Comparison of ENCODE assay signal across 17 cellular contexts in genomic region chrX:45134775-45135174, GRCh38.
DNase-seq lines count a peak whose midpoint lies in the region; ATAC-seq and TF ChIP-seq lines count a peak whose summit lies in the region.
"Had no signal": no experiment of that assay in that cellular context is flagged by ENCODE, and none has a peak within 500 bp of the region (broad histone marks: within the 10 kb centered on the region; RNA-seq: fewer than 3 reads in every experiment).

No MANE protein-coding gene starts in this region.

- no peak overlapping the region for H3K4me3 Mint-ChIP-seq in activated naive CD8-positive, alpha-beta T cell treated with anti-CD3 and anti-CD28 coated beads, Interleukin-2, amount 50 U/mL, for 24 hours

- no peaks in the 10 kb centered on the region for H4K20me1 ChIP-seq in SK-N-SH (ENCODE audit: insufficient read depth)
- H4K20me1 ChIP-seq: BLaER1 treated with 17β-estradiol and CSF1 and Interleukin-3, amounts not matched to agents 10 nM and 100 nM had no signal

- no peaks in the 10 kb centered on the region for H3K27me3 ChIP-seq in SK-N-SH (ENCODE audit: insufficient read depth)
- no peaks in the 10 kb centered on the region for H3K27me3 ChIP-seq in right cardiac atrium (ENCODE audit: control insufficient read depth, insufficient read depth)
- H3K27me3 ChIP-seq: BLaER1 treated with 17β-estradiol and CSF1 and Interleukin-3, amounts not matched to agents 10 nM and 100 nM had no signal

- no peaks in the 10 kb centered on the region for H3K9me2 ChIP-seq in SK-N-SH

- H3K36me3 ChIP-seq in SK-N-SH (replicated peaks in 1 of 2; ENCODE audit: control insufficient read depth in 1 of 2, insufficient read depth in 2 of 2, low read length in 1 of 2), result no peaks in the 10 kb centered on the region
- H3K36me3 ChIP-seq: BLaER1 treated with 17β-estradiol and CSF1 and Interleukin-3, amounts not matched to agents 10 nM and 100 nM had no signal

- H3K27ac Mint-ChIP-seq in activated naive CD8-positive, alpha-beta T cell treated with anti-CD3 and anti-CD28 coated beads, Interleukin-2, amount 50 U/mL, for 24 hours, result no peak overlapping the region

- H3K79me2 ChIP-seq in SK-N-SH (ENCODE audit: insufficient read depth), result no peaks in the 10 kb centered on the region

- POLR2A ChIA-PET in SK-N-SH (lab: Yijun Ruan, JAX), result no interaction called here

- no peak overlapping the region for H3K4me3 ChIP-seq in SK-N-SH (ENCODE audit: low read depth in 2 of 2, low read length in 1 of 2)
- no peak overlapping the region for H3K4me3 ChIP-seq in right cardiac atrium (ENCODE audit: low read length)
- H3K4me3 ChIP-seq: BLaER1 treated with 17β-estradiol and CSF1 and Interleukin-3, amounts not matched to agents 10 nM and 100 nM had no signal

- no peak for TF ChIP-seq CTCF in SK-N-SH (IDR thresholded peaks at IDR 0.05)

- H3K9me3 Mint-ChIP-seq in activated naive CD8-positive, alpha-beta T cell treated with anti-CD3 and anti-CD28 coated beads, Interleukin-2, amount 50 U/mL, for 24 hours, result peaks cover 13% of the 10 kb centered on the region

- no peaks in the 10 kb centered on the region for H3K4me1 Mint-ChIP-seq in activated naive CD8-positive, alpha-beta T cell treated with anti-CD3 and anti-CD28 coated beads, Interleukin-2, amount 50 U/mL, for 24 hours

- TF ChIP-seq EP300 in SK-N-SH (IDR thresholded peaks at IDR 0.05; ENCODE audit: borderline replicate concordance in 1 of 2, low read depth in 1 of 2, low read length in 1 of 2), result no peak

- H3K9me3 ChIP-seq in SK-N-SH (no peaks in the 10 kb centered on the region), right cardiac atrium (ENCODE audit: control insufficient read depth, low read length) (no peaks in the 10 kb centered on the region)

- no peak overlapping the region for H2AFZ ChIP-seq in SK-N-SH (ENCODE audit: low read depth)

- H3K9ac ChIP-seq in SK-N-SH, result no peak overlapping the region
- H3K9ac ChIP-seq: BLaER1 treated with 17β-estradiol and CSF1 and Interleukin-3, amounts not matched to agents 10 nM and 100 nM had no signal

- 38% methylated on average over 3 of the region's 3 CpGs for WGBS in SK-N-SH (ENCODE audit: low lambda C conversion rate)
- 29% methylated on average over 3 of the region's 3 CpGs for WGBS in right cardiac atrium

- H3K4me2 ChIP-seq in SK-N-SH, result no peak overlapping the region
- H3K4me2 ChIP-seq: BLaER1 treated with 17β-estradiol and CSF1 and Interleukin-3, amounts not matched to agents 10 nM and 100 nM had no signal

- DNase-seq in SK-N-SH (no peak), caudate nucleus (lab: John Stamatoyannopoulos, UW) (peak in 1 of 61 donors; percentile 41), right cardiac atrium (no peak), sciatic nerve (ENCODE audit: low spot score) (no peak), islet precursor cell (no peak)
- no peak for DNase-seq in activated naive CD8-positive, alpha-beta T cell treated with anti-CD3 and anti-CD28 coated beads, Interleukin-2, amount 50 U/mL, for 24 hours
- DNase-seq: GF-D8; KBM-7; NCI-H1092; NCI-H1694; NCI-H2107; NCI-H69; NK-92 treated with Interleukin-12 subunit alpha and Interleukin-12 subunit beta, amount 100 ng/mL, for 24 hours had no signal

- no peak for TF ChIP-seq RAD21 in SK-N-SH (IDR thresholded peaks at IDR 0.05; ENCODE audit: low read length)

- intact Hi-C loops in right cardiac atrium (cut with DNase I), result no loop called here
- intact Hi-C loops in sciatic nerve (cut with DNase I), result no loop called here

- CTCF ChIA-PET in SK-N-SH (lab: Yijun Ruan, JAX), result no interaction called here

- no peaks in the 10 kb centered on the region for H3K36me3 Mint-ChIP-seq in activated naive CD8-positive, alpha-beta T cell treated with anti-CD3 and anti-CD28 coated beads, Interleukin-2, amount 50 U/mL, for 24 hours (ENCODE audit: low read depth)

- H3K4me1 ChIP-seq in SK-N-SH (ENCODE audit: control insufficient read depth in 1 of 2, insufficient read depth in 2 of 2, low read depth in 1 of 2, low read length in 1 of 2), result no peaks in the 10 kb centered on the region
- no peaks in the 10 kb centered on the region for H3K4me1 ChIP-seq in right cardiac atrium (ENCODE audit: control insufficient read depth, insufficient read depth, low read length)
- H3K4me1 ChIP-seq: BLaER1 treated with 17β-estradiol and CSF1 and Interleukin-3, amounts not matched to agents 10 nM and 100 nM had no signal

- H3F3A ChIP-seq in SK-N-SH (replicated peaks; ENCODE audit: insufficient read depth), result peaks cover 4% of the 10 kb centered on the region

- H3K27ac ChIP-seq in SK-N-SH (ENCODE audit: low read depth in 2 of 2, low read length in 1 of 2) (no peak overlapping the region), caudate nucleus (ENCODE audit: low read depth, low read length) (peak overlapping the region; percentile 96), right cardiac atrium (ENCODE audit: low read length) (no peak overlapping the region)
- H3K27ac ChIP-seq: 22Rv1; BLaER1 treated with 17β-estradiol and CSF1 and Interleukin-3, amounts not matched to agents 10 nM and 100 nM had no signal

- ATAC-seq in SK-N-SH treated with all-trans-retinoic acid at 6 μM for 48 hours (peak; percentile 33; the same call in 2 of the 3 replicates), right cardiac atrium (peak; percentile 67 to 74), sciatic nerve (peak; percentile 66), HG03097 (IDR thresholded peaks at IDR 0.05; ENCODE audit: low FRiP score, unreplicated experiment) (no peak)
- ATAC-seq in activated naive CD8-positive, alpha-beta T cell treated with anti-CD3 and anti-CD28 coated beads, Interleukin-2, amount 50 U/mL, for 24 hours, result no peak

- H3K27me3 Mint-ChIP-seq in activated naive CD8-positive, alpha-beta T cell treated with anti-CD3 and anti-CD28 coated beads, Interleukin-2, amount 50 U/mL, for 24 hours, result no peaks in the 10 kb centered on the region

TF ChIP-seq in SK-N-SH treated with all-trans-retinoic acid at 6 μM for 48 hours, 23 proteins besides CTCF, POLR2A, EP300 and RAD21:
- TF ChIP-seq BACH2 (CRISPR knock-in tag; IDR thresholded peaks at IDR 0.05; ENCODE audit: borderline replicate concordance) (no peak), CREB5 (CRISPR knock-in tag; IDR thresholded peaks at IDR 0.05; ENCODE audit: low read depth) (no peak)

TF ChIP-seq in SK-N-SH, 30 proteins besides CTCF, POLR2A, EP300 and RAD21 (continues in another document):
- TF ChIP-seq TEAD4 (IDR thresholded peaks at IDR 0.05; ENCODE audit: borderline replicate concordance, insufficient read depth) (no peak), TAF1 (IDR thresholded peaks at IDR 0.05; ENCODE audit: borderline replicate concordance, low read depth, low read length) (no peak), SIN3A (IDR thresholded peaks at IDR 0.05; ENCODE audit: borderline replicate concordance, low read depth, low read length) (no peak), TCF12 (IDR thresholded peaks at IDR 0.05) (no peak), POLR2AphosphoS5 (IDR thresholded peaks at IDR 0.05; ENCODE audit: low read depth, low read length) (no peak), ELF1 (IDR thresholded peaks at IDR 0.05) (no peak), MEF2A (IDR thresholded peaks at IDR 0.05; ENCODE audit: borderline replicate concordance, low read depth) (no peak), FOXM1 (IDR thresholded peaks at IDR 0.05; ENCODE audit: low read depth) (no peak), NFIC (IDR thresholded peaks at IDR 0.05; ENCODE audit: borderline replicate concordance) (no peak), RFX5 (IDR thresholded peaks at IDR 0.05; ENCODE audit: low read length) (no peak), GABPA (IDR thresholded peaks at IDR 0.05; ENCODE audit: low read depth) (no peak)
- TF ChIP-seq, protein P1, sequence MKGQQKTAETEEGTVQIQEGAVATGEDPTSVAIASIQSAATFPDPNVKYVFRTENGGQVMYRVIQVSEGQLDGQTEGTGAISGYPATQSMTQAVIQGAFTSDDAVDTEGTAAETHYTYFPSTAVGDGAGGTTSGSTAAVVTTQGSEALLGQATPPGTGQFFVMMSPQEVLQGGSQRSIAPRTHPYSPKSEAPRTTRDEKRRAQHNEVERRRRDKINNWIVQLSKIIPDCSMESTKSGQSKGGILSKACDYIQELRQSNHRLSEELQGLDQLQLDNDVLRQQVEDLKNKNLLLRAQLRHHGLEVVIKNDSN (IDR thresholded peaks at IDR 0.05; ENCODE audit: borderline replicate concordance, low read depth), result no peak
- TF ChIP-seq, protein P2, sequence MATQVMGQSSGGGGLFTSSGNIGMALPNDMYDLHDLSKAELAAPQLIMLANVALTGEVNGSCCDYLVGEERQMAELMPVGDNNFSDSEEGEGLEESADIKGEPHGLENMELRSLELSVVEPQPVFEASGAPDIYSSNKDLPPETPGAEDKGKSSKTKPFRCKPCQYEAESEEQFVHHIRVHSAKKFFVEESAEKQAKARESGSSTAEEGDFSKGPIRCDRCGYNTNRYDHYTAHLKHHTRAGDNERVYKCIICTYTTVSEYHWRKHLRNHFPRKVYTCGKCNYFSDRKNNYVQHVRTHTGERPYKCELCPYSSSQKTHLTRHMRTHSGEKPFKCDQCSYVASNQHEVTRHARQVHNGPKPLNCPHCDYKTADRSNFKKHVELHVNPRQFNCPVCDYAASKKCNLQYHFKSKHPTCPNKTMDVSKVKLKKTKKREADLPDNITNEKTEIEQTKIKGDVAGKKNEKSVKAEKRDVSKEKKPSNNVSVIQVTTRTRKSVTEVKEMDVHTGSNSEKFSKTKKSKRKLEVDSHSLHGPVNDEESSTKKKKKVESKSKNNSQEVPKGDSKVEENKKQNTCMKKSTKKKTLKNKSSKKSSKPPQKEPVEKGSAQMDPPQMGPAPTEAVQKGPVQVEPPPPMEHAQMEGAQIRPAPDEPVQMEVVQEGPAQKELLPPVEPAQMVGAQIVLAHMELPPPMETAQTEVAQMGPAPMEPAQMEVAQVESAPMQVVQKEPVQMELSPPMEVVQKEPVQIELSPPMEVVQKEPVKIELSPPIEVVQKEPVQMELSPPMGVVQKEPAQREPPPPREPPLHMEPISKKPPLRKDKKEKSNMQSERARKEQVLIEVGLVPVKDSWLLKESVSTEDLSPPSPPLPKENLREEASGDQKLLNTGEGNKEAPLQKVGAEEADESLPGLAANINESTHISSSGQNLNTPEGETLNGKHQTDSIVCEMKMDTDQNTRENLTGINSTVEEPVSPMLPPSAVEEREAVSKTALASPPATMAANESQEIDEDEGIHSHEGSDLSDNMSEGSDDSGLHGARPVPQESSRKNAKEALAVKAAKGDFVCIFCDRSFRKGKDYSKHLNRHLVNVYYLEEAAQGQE (IDR thresholded peaks at IDR 0.05; ENCODE audit: low read depth, low read length), result no peak

Comparison
In these comparisons a context has a peak if more than half of its experiments do, and no peak if none do; other contexts are left out.
1. ATAC-seq: peak in SK-N-SH treated with all-trans-retinoic acid at 6 μM for 48 hours (single experiment), right cardiac atrium (2 of 2) and sciatic nerve (single experiment); none in activated naive CD8-positive, alpha-beta T cell treated with anti-CD3 and anti-CD28 coated beads, Interleukin-2, amount 50 U/mL, for 24 hours (single experiment) and HG03097 (single experiment).